14 cellular contexts compared by ENCODE assay signal in genomic region chr20:51396365-51396909, GRCh38.
A peak's percentile ranks its signal among the peaks of the same experiment; 100 is the strongest.
DNase-seq lines count a peak whose midpoint lies in the region; ATAC-seq and TF ChIP-seq lines count a peak whose summit lies in the region.
"Had no signal": no experiment of that assay in that cellular context is flagged by ENCODE, and none has a peak within 500 bp of the region (broad histone marks: within the 10 kb centered on the region; RNA-seq: fewer than 3 reads in every experiment).

No MANE protein-coding gene starts in this region.

- H3K27me3 ChIP-seq in osteoblast (ENCODE audit: insufficient read depth, low read length) (no peaks in the 10 kb centered on the region), aorta (ENCODE audit: control insufficient read depth in 1 of 2, insufficient read depth in 2 of 2, low read length in 1 of 2) (no peaks in the 10 kb centered on the region)

- ATAC-seq in natural killer cell (no peak), aorta (ENCODE audit: low FRiP score) (peak; percentile 61)
- no peak for ATAC-seq in natural killer cell treated with Interleukin-12 subunit alpha and Interleukin-12 subunit beta and Interleukin-15 and Interleukin-18, amount 100 ng/mL, for 72 hours

- H3K9me3 ChIP-seq in osteoblast (ENCODE audit: low read depth, low read length), result no peaks in the 10 kb centered on the region
- H3K9me3 ChIP-seq in aorta (ENCODE audit: control insufficient read depth, low read length), result no peaks in the 10 kb centered on the region

- H3K4me1 Mint-ChIP-seq in activated CD4-positive, alpha-beta T cell treated with anti-CD3 and anti-CD28 coated beads, Interleukin-2, amount 10 ng/mL, durations not matched to agents 7 days and 5 days, result peaks cover 44% of the 10 kb centered on the region
- peaks cover 59 to 67% of the 10 kb centered on the region in 2 donors for H3K4me1 Mint-ChIP-seq in natural killer cell
- H3K4me1 Mint-ChIP-seq in natural killer cell treated with Interleukin-12 subunit alpha and Interleukin-12 subunit beta and Interleukin-15 and Interleukin-18, amount 100 ng/mL, for 72 hours (ENCODE audit: low read depth in 2 of 2), result peaks cover 67 to 74% of the 10 kb centered on the region in 2 donors

- peaks cover 71% of the 10 kb centered on the region for H3K36me3 Mint-ChIP-seq in activated CD4-positive, alpha-beta T cell treated with anti-CD3 and anti-CD28 coated beads, Interleukin-2, amount 10 ng/mL, durations not matched to agents 7 days and 5 days (ENCODE audit: low read depth)
- H3K36me3 Mint-ChIP-seq in natural killer cell, result peaks cover 14% of the 10 kb centered on the region
- peaks cover 43% of the 10 kb centered on the region for H3K36me3 Mint-ChIP-seq in natural killer cell treated with Interleukin-12 subunit alpha and Interleukin-12 subunit beta and Interleukin-15 and Interleukin-18, amount 100 ng/mL, for 72 hours

- H3K4me3 Mint-ChIP-seq in activated CD4-positive, alpha-beta T cell treated with anti-CD3 and anti-CD28 coated beads, Interleukin-2, amount 10 ng/mL, durations not matched to agents 7 days and 5 days, result no peak overlapping the region
- H3K4me3 Mint-ChIP-seq in natural killer cell, result no peak overlapping the region
- H3K4me3 Mint-ChIP-seq in natural killer cell treated with Interleukin-12 subunit alpha and Interleukin-12 subunit beta and Interleukin-15 and Interleukin-18, amount 100 ng/mL, for 72 hours, result no peak overlapping the region

- peak overlapping the region; percentile 33 for H2AFZ ChIP-seq in osteoblast (ENCODE audit: low read length)

- DNase-seq in activated CD4-positive, alpha-beta T cell treated with anti-CD3 and anti-CD28 coated beads, Interleukin-2, amount 10 ng/mL, durations not matched to agents 7 days and 5 days, result no peak
- DNase-seq in activated CD4-positive, alpha-beta T cell treated with anti-CD3 and anti-CD28 coated beads for 1 hour, result no peak
- DNase-seq in natural killer cell (no peak), osteoblast (ENCODE audit: insufficient read length, low spot score, missing footprints) (no peak), aorta (no peak), HUDEP-2 (lab: John Stamatoyannopoulos, UW; ENCODE audit: unreplicated experiment in 76 of 76) (no peak), GF-D8 (lab: John Stamatoyannopoulos, UW) (no peak)
- no peak for DNase-seq in natural killer cell treated with Interleukin-12 subunit alpha and Interleukin-12 subunit beta and Interleukin-15 and Interleukin-18, amount 100 ng/mL, for 72 hours (ENCODE audit: low spot score)
- DNase-seq: H7, MM.1S, NCI-H1105, NCI-H1694 treated with DMSO at 0.1 percent for 48 hours, NCI-H446 had no signal

- 20 to 27% methylated on average over 7 of the region's 7 CpGs for WGBS in aorta, 2 donors

- no peaks in the 10 kb centered on the region for H4K20me1 ChIP-seq in osteoblast (ENCODE audit: insufficient read depth, low read length)

- H3K9me3 Mint-ChIP-seq in activated CD4-positive, alpha-beta T cell treated with anti-CD3 and anti-CD28 coated beads, Interleukin-2, amount 10 ng/mL, durations not matched to agents 7 days and 5 days, result no peaks in the 10 kb centered on the region
- H3K9me3 Mint-ChIP-seq in natural killer cell, result no peaks in the 10 kb centered on the region
- H3K9me3 Mint-ChIP-seq in natural killer cell treated with Interleukin-12 subunit alpha and Interleukin-12 subunit beta and Interleukin-15 and Interleukin-18, amount 100 ng/mL, for 72 hours, result no peaks in the 10 kb centered on the region

- no peak overlapping the region for H3K4me2 ChIP-seq in osteoblast (ENCODE audit: insufficient read depth, low read length)

- H3K27ac Mint-ChIP-seq in activated CD4-positive, alpha-beta T cell treated with anti-CD3 and anti-CD28 coated beads, Interleukin-2, amount 10 ng/mL, durations not matched to agents 7 days and 5 days, result peak overlapping the region; percentile 9
- H3K27ac Mint-ChIP-seq in natural killer cell, result peak overlapping the region; percentile 24 to 100
- H3K27ac Mint-ChIP-seq in natural killer cell treated with Interleukin-12 subunit alpha and Interleukin-12 subunit beta and Interleukin-15 and Interleukin-18, amount 100 ng/mL, for 72 hours, result peak overlapping the region in 1 of 2 donors; percentile 92

- H3K4me3 ChIP-seq in osteoblast (ENCODE audit: insufficient read depth, low read length) (no peak overlapping the region), aorta (ENCODE audit: low read length in 2 of 2) (no peak overlapping the region)

- POLR2A ChIA-PET in activated CD4-positive, alpha-beta T cell treated with anti-CD3 and anti-CD28 coated beads, Interleukin-2, amount 10 ng/mL, durations not matched to agents 7 days and 5 days (lab: Charles Lee), result no interaction called here

- no peaks in the 10 kb centered on the region for H3K79me2 ChIP-seq in osteoblast (ENCODE audit: insufficient read depth, low read length)

- H3K36me3 ChIP-seq in osteoblast (ENCODE audit: insufficient read depth, low read length) (no peaks in the 10 kb centered on the region), aorta (ENCODE audit: control insufficient read depth in 1 of 2, insufficient read depth in 2 of 2, low read length in 1 of 2) (no peaks in the 10 kb centered on the region)

- CTCF ChIA-PET in activated CD4-positive, alpha-beta T cell treated with anti-CD3 and anti-CD28 coated beads, Interleukin-2, amount 10 ng/mL, durations not matched to agents 7 days and 5 days (lab: Charles Lee), result interaction anchor here (0.7 to 1.3 kb wide), 2 partner anchors 10 to 147 kb away, joined by 3 to 6 read pairs; no protein-coding TSS in a partner anchor

- H3K4me1 ChIP-seq in osteoblast (ENCODE audit: insufficient read depth, low read length), result no peaks in the 10 kb centered on the region
- peaks cover 0 to 4% of the 10 kb centered on the region in 2 donors for H3K4me1 ChIP-seq in aorta (ENCODE audit: control insufficient read depth in 1 of 2, insufficient read depth in 2 of 2, low read length in 2 of 2)

- intact Hi-C loops in natural killer cell (cut with micrococcal nuclease), result no loop called here
- intact Hi-C loops in aorta (cut with DNase I), result no loop called here

- H3K27me3 Mint-ChIP-seq in activated CD4-positive, alpha-beta T cell treated with anti-CD3 and anti-CD28 coated beads, Interleukin-2, amount 10 ng/mL, durations not matched to agents 7 days and 5 days, result no peaks in the 10 kb centered on the region
- H3K27me3 Mint-ChIP-seq in natural killer cell (ENCODE audit: low read depth in 2 of 2), result no peaks in the 10 kb centered on the region
- H3K27me3 Mint-ChIP-seq in natural killer cell treated with Interleukin-12 subunit alpha and Interleukin-12 subunit beta and Interleukin-15 and Interleukin-18, amount 100 ng/mL, for 72 hours, result no peaks in the 10 kb centered on the region

- H3K27ac ChIP-seq in osteoblast (ENCODE audit: low read depth, low read length) (no peak overlapping the region), aorta (ENCODE audit: low read depth in 1 of 2, low read length in 2 of 2) (peak overlapping the region; percentile 2 to 31)
- H3K27ac ChIP-seq: 22Rv1 had no signal

- TF ChIP-seq CTCF in natural killer cell (IDR thresholded peaks at IDR 0.05) (no peak), osteoblast (IDR thresholded peaks at IDR 0.05; ENCODE audit: extremely low read depth, low read depth, low read length) (no peak)
